8 cellular contexts compared by ENCODE assay signal in genomic region chr12:112409064-112409905, GRCh38. TPM values are rescaled to one million over a fixed set of nuclear protein-coding genes. Genes with fewer than 3 reads are reported as not detected.
DNase-seq lines count a peak whose midpoint lies in the region; ATAC-seq and TF ChIP-seq lines count a peak whose summit lies in the region.

RPL6 (minus strand) TSS chr12:112409605; CDS start chr12:112408656, 949 bp downstream.

- H3K23ac ChIP-seq in mesendoderm (ENCODE audit: low read length), result no peak within 1 kb of the TSS

- peak within 1 kb of the TSS; percentile 90 for H3K4ac ChIP-seq in mesendoderm (ENCODE audit: low read depth, low read length)

- H3K9me3 Mint-ChIP-seq in CD4-positive, alpha-beta memory T cell, result peaks cover 0 to 2% (median 0%) of the 10 kb centered on the region in 8 donors
- H3K9me3 Mint-ChIP-seq in endodermal cell, result no peaks in the 10 kb centered on the region

- no peaks in the 10 kb centered on the region for H3K27me3 Mint-ChIP-seq in CD4-positive, alpha-beta memory T cell
- no peaks in the 10 kb centered on the region for H3K27me3 Mint-ChIP-seq in endodermal cell (ENCODE audit: insufficient read depth)

- intact Hi-C loops in CD4-positive, alpha-beta memory T cell (cut with micrococcal nuclease), result loop anchor here (1.0 to 10.0 kb wide), 3 partner anchors 9 to 284 kb away; partner anchors contain the start of genes HECTD4, PTPN11 and TRAFD1

- H3K4me3 Mint-ChIP-seq in CD4-positive, alpha-beta memory T cell, result peak within 1 kb of the TSS; percentile 98 to 100 (median 100)
- peak within 1 kb of the TSS; percentile 100 for H3K4me3 Mint-ChIP-seq in endodermal cell

- peak within 1 kb of the TSS; percentile 96 for H3K9ac ChIP-seq in endodermal cell (ENCODE audit: extremely low read depth, low read length, poor library complexity, severe bottlenecking)
- peak within 1 kb of the TSS; percentile 90 for H3K9ac ChIP-seq in mesendoderm (ENCODE audit: low read length)

- ATAC-seq in GM19463 (IDR thresholded peaks at IDR 0.05; ENCODE audit: unreplicated experiment), result peak; percentile 86

- no peak within 1 kb of the TSS for H2BK120ac ChIP-seq in mesendoderm (ENCODE audit: low read depth, low read length)

- DNase-seq in CD4-positive, alpha-beta memory T cell, result peak; percentile 83 to 89 (median 84)
- DNase-seq in HT1080 (ENCODE audit: low read depth) (peak; percentile 93), NOMO-1 treated with dmso at 0.1 percent for 144 hours (lab: John Stamatoyannopoulos, UW; ENCODE audit: unreplicated experiment) (peak; percentile 83), endodermal cell (peak; percentile 94), mesendoderm (peak; percentile 98)
- peak; percentile 47 to 61 (median 60) for DNase-seq in activated CD8-positive, alpha-beta memory T cell treated with anti-CD3 and anti-CD28 coated beads for 48 hours (ENCODE audit: low read depth in 2 of 3, low spot score in 2 of 3)
- peak; percentile 38 for DNase-seq in stimulated activated CD8-positive, alpha-beta memory T cell treated with anti-CD3 and anti-CD28 coated beads, Interleukin-15, amount 100 ng/mL, for 24 hours (ENCODE audit: low read depth)

- peaks cover 19 to 46% (median 28%) of the 10 kb centered on the region in 4 donors for H3K4me1 Mint-ChIP-seq in CD4-positive, alpha-beta memory T cell
- peaks cover 14% of the 10 kb centered on the region for H3K4me1 Mint-ChIP-seq in endodermal cell

- peak within 1 kb of the TSS; percentile 72 for H3K18ac ChIP-seq in mesendoderm (ENCODE audit: low read length)

- POLR2A ChIA-PET in CD4-positive, alpha-beta memory T cell (lab: Charles Lee; ENCODE audit: partially characterized antibody), result interaction anchor here (1.5 kb wide), 1 partner anchor 9 kb away, joined by 5 read pairs; the partner anchor contains the start of gene PTPN11

- H3K79me1 ChIP-seq in mesendoderm (ENCODE audit: low read length), result peaks cover 7% of the 10 kb centered on the region

- peak within 1 kb of the TSS; percentile 90 to 100 (median 100) for H3K27ac Mint-ChIP-seq in CD4-positive, alpha-beta memory T cell
- peak within 1 kb of the TSS; percentile 100 for H3K27ac Mint-ChIP-seq in endodermal cell

- H2AK5ac ChIP-seq in mesendoderm (ENCODE audit: low read length), result peak within 1 kb of the TSS; percentile 31

- H2BK5ac ChIP-seq in mesendoderm (ENCODE audit: low read length), result peak within 1 kb of the TSS; percentile 74

- H3K9me3 ChIP-seq in CD4-positive, alpha-beta memory T cell (ENCODE audit: control insufficient read depth in 1 of 2, low read length in 2 of 2), result no peaks in the 10 kb centered on the region
- H3K9me3 ChIP-seq in endodermal cell (ENCODE audit: control insufficient read depth, low read length), result no peaks in the 10 kb centered on the region

- CTCF ChIA-PET in CD4-positive, alpha-beta memory T cell (lab: Charles Lee; ENCODE audit: partially characterized antibody), result no interaction called here

- H3K27me3 ChIP-seq in CD4-positive, alpha-beta memory T cell (ENCODE audit: insufficient read depth, low read length), result no peaks in the 10 kb centered on the region
- H3K27me3 ChIP-seq in endodermal cell (ENCODE audit: control insufficient read depth, insufficient read depth, low read length, poor library complexity, severe bottlenecking), result no peaks in the 10 kb centered on the region
- H3K27me3 ChIP-seq in mesendoderm (ENCODE audit: insufficient read depth, low read length, poor library complexity), result no peaks in the 10 kb centered on the region

- no peak within 1 kb of the TSS for H2BK15ac ChIP-seq in mesendoderm (replicated peaks; ENCODE audit: low read depth)

- H4K5ac ChIP-seq in mesendoderm (ENCODE audit: low read length), result peak within 1 kb of the TSS; percentile 84

- peaks cover 40 to 51% of the 10 kb centered on the region in 2 donors for H3K36me3 Mint-ChIP-seq in CD4-positive, alpha-beta memory T cell
- H3K36me3 Mint-ChIP-seq in endodermal cell (ENCODE audit: low read depth), result peaks cover 48% of the 10 kb centered on the region

- H3K4me2 ChIP-seq in mesendoderm (ENCODE audit: low read length), result peak within 1 kb of the TSS; percentile 53

- peak within 1 kb of the TSS; percentile 82 to 89 for H3K4me3 ChIP-seq in CD4-positive, alpha-beta memory T cell (ENCODE audit: low read length in 2 of 2)
- H3K4me3 ChIP-seq in endodermal cell (ENCODE audit: low read length), result peak within 1 kb of the TSS; percentile 91
- peak within 1 kb of the TSS; percentile 91 for H3K4me3 ChIP-seq in mesendoderm (ENCODE audit: low read length)

- H3K36me3 ChIP-seq in CD4-positive, alpha-beta memory T cell (ENCODE audit: insufficient read depth, low read length), result peaks cover 39% of the 10 kb centered on the region
- H3K36me3 ChIP-seq in endodermal cell (ENCODE audit: control insufficient read depth, insufficient read depth, low read length), result peaks cover 40% of the 10 kb centered on the region
- H3K36me3 ChIP-seq in mesendoderm (ENCODE audit: control insufficient read depth, insufficient read depth, low read length), result peaks cover 16% of the 10 kb centered on the region

- H3K27ac ChIP-seq in CD4-positive, alpha-beta memory T cell (ENCODE audit: low read depth, low read length), result peak within 1 kb of the TSS; percentile 89
- H3K27ac ChIP-seq in endodermal cell (ENCODE audit: low read depth, low read length) (peak within 1 kb of the TSS; percentile 94), mesendoderm (ENCODE audit: low read depth, low read length) (peak within 1 kb of the TSS; percentile 88)

- no peak for TF ChIP-seq CTCF in endodermal cell (conservative IDR thresholded peaks at IDR 0.05)

- 13 to 16% methylated on average over 35 to 46 of the region's 46 CpGs for WGBS in endodermal cell (ENCODE audit: insufficient coverage in 1 of 2, insufficient read length in 1 of 2), 2 experiments
- WGBS in mesendoderm (ENCODE audit: extremely low coverage, insufficient coverage, low lambda C conversion rate), result no CpG with 5 or more reads among the region's 46 CpGs

- peaks cover 26% of the 10 kb centered on the region for H3K4me1 ChIP-seq in CD4-positive, alpha-beta memory T cell (ENCODE audit: insufficient read depth, low read length)
- H3K4me1 ChIP-seq in endodermal cell (ENCODE audit: control insufficient read depth, insufficient read depth, low read length) (no peaks in the 10 kb centered on the region), mesendoderm (ENCODE audit: control insufficient read depth, low read depth, low read length) (no peaks in the 10 kb centered on the region)

- peaks cover 22% of the 10 kb centered on the region for H3K79me2 ChIP-seq in mesendoderm (ENCODE audit: control insufficient read depth, insufficient read depth, low read length)

- peak within 1 kb of the TSS; percentile 98 for H4K8ac ChIP-seq in mesendoderm (ENCODE audit: low read depth, low read length)

- peak within 1 kb of the TSS; percentile 97 for H3K56ac ChIP-seq in mesendoderm (ENCODE audit: low read length)

RNA-seq across cellular contexts. Expression of gene RPL6, which starts in this region (rescaled TPM):
- 1,000 to 10,000 TPM; 1,625 to 1,665 TPM for total RNA-seq in CD4-positive, alpha-beta memory T cell
- 100 to 1,000 TPM; 361 to 726 TPM for polyA plus RNA-seq in CD4-positive, alpha-beta memory T cell
- 1,848 and 2,042 TPM in 2 replicates for total RNA-seq in HT1080 (2014; rRNA removed; shearing (Covaris generic))
- 2,674 and 2,764 TPM in 2 replicates for polyA plus RNA-seq in HT1080 (2015; cell fraction: cytosol; rRNA removed)
- 1,298 and 1,317 TPM in 2 replicates for polyA plus RNA-seq in HT1080 (2015; cell fraction: nucleus; rRNA removed)
- total RNA-seq in endodermal cell, result 1,000 to 10,000 TPM; 1,610 to 1,647 TPM
- polyA plus RNA-seq in endodermal cell (2013, experiment 1 of 2), result 2,166 TPM
- polyA plus RNA-seq in endodermal cell (2013, experiment 2 of 2), result 2,106 TPM
- polyA plus RNA-seq in mesendoderm (2013, experiment 1 of 2), result 2,306 TPM
- 2,338 TPM for polyA plus RNA-seq in mesendoderm (2013, experiment 2 of 2)

Comparison
In these comparisons a context has a peak if more than half of its experiments do, and no peak if none do; other contexts are left out.
1. Peak in every context shown above with its lines: DNase-seq, ATAC-seq, H3K4me3 ChIP-seq and H3K27ac ChIP-seq.
2. DNase-seq: peak in every context shown above with its lines; median percentile 98 in mesendoderm; 94 in endodermal cell; 93 in HT1080; 84 in CD4-positive, alpha-beta memory T cell; 83 in NOMO-1 treated with dmso at 0.1 percent for 144 hours; 60 in activated CD8-positive, alpha-beta memory T cell treated with anti-CD3 and anti-CD28 coated beads for 48 hours; 38 in stimulated activated CD8-positive, alpha-beta memory T cell treated with anti-CD3 and anti-CD28 coated beads, Interleukin-15, amount 100 ng/mL, for 24 hours.